1 cellular context compared by ENCODE assay signal in the genomic region with DNA sequence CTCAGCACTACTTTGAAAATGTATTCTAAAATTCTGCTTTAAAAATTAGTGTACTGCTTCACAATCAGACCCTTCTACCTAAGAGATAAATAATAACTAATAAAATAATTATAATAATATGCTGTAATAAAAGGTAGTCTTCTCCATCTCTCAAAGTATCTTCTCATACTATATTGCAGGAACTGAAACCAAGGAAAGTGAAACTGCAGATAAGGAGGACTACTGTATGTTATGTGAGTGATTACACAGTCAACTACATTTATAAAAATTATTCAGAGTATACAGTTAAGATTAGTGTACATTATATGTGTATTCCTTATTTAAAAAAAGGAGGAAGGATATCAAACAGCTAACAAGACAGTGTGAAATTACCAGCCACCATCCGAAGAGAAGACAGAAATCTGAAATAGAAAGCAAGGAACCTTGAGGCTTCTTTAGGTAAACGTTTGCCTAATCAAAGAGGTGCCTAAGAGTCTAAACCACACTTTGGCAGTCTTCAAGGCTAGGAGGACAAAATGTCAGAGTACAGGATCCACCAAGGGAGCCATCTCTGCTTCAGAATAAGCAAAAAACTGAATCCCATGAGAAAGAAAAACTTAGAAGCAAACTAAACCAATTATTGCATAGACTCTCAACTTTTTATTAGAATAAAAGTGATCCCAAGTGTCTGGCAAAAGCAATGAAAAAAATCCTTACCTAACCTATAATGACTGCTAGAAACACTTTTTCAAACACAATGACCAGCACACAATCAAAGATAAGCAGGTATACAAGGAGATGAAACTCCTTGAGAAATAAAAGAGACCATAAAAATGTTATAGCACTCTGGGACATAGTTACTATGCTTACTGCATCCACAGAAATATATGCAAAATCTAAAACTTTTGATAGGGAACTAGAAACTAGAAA.
TF ChIP-seq lines count a peak whose summit lies in the region.

No MANE protein-coding gene starts in this region.

TF ChIP-seq in HEK293, 187 proteins besides CTCF, POLR2A, EP300 and RAD21 (continued from another document):
- TF ChIP-seq, protein P1, sequence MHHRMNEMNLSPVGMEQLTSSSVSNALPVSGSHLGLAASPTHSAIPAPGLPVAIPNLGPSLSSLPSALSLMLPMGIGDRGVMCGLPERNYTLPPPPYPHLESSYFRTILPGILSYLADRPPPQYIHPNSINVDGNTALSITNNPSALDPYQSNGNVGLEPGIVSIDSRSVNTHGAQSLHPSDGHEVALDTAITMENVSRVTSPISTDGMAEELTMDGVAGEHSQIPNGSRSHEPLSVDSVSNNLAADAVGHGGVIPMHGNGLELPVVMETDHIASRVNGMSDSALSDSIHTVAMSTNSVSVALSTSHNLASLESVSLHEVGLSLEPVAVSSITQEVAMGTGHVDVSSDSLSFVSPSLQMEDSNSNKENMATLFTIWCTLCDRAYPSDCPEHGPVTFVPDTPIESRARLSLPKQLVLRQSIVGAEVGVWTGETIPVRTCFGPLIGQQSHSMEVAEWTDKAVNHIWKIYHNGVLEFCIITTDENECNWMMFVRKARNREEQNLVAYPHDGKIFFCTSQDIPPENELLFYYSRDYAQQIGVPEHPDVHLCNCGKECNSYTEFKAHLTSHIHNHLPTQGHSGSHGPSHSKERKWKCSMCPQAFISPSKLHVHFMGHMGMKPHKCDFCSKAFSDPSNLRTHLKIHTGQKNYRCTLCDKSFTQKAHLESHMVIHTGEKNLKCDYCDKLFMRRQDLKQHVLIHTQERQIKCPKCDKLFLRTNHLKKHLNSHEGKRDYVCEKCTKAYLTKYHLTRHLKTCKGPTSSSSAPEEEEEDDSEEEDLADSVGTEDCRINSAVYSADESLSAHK (tag by site-specific recombination; IDR thresholded peaks at IDR 0.05), result 0 out of 2 replicates have a peak, but pooled peaks have one; percentile 42
- no peak for TF ChIP-seq ZNF571 (tag by site-specific recombination; IDR thresholded peaks at IDR 0.05)
- TF ChIP-seq, protein P2, sequence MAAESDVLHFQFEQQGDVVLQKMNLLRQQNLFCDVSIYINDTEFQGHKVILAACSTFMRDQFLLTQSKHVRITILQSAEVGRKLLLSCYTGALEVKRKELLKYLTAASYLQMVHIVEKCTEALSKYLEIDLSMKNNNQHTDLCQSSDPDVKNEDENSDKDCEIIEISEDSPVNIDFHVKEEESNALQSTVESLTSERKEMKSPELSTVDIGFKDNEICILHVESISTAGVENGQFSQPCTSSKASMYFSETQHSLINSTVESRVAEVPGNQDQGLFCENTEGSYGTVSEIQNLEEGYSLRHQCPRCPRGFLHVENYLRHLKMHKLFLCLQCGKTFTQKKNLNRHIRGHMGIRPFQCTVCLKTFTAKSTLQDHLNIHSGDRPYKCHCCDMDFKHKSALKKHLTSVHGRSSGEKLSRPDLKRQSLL (tag by site-specific recombination; IDR thresholded peaks at IDR 0.05), result no peak
- no peak for TF ChIP-seq REPIN1 (tag by site-specific recombination; IDR thresholded peaks at IDR 0.05; ENCODE audit: low read depth)
- TF ChIP-seq BCL11A (tag by site-specific recombination; IDR thresholded peaks at IDR 0.05; ENCODE audit: low read depth), result no peak
- TF ChIP-seq SETDB1 (IDR thresholded peaks at IDR 0.05; ENCODE audit: insufficient read length, low read length), result peak; percentile 96
